ENCODE assay signal across 8 cellular contexts in the genomic region with DNA sequence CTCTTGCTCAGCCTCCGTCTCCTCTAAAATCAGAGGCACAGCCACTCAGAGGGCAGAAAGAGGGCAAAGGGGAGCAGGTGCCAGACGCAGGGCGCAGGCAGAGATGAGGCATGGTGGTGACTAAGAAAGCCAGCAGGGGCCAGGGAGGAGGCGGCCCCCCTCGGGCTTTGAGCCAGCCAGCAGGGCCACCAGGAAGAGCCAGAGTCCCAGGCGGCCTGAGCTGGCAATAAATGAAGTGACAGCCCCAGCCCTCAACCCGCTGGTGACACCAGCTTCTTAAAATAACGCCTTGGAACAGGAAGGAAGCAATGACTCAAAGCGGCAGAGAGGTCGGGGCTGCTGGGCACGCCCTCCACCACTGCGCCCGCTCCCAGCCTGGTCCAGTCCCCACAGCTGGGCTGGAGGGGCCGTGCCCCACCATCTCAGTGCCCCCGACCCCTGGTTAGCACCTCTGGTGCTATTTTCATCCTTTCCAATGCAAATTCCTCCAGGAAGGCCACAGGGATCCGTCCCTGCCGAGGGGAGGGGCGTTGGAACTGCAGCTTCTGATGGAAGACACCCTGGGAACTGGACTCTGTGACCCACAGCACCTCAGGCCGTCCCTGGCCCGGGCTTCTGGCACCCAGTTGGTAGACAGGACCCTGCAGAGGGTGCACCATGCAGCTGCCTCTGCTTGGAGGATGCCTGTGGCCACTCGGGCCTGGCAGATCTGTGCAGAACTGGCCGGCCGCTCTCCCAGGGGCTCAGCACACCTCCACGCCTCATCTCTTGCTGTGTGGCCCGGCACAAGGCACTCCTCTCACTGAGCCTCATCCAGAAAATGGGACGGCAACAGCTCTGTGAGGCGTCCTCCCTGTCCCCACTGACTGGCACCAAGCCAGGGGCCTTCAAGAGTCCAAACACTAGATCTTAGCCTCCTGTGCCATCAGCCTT.
DNase-seq lines count a peak whose midpoint lies in the region; ATAC-seq and TF ChIP-seq lines count a peak whose summit lies in the region.

No MANE protein-coding gene starts in this region.

- no peaks in the 10 kb centered on the region for H3K27me3 ChIP-seq in IMR-90 (ENCODE audit: control insufficient read depth, insufficient read depth, low read length)
- no peaks in the 10 kb centered on the region for H3K27me3 ChIP-seq in mesendoderm (ENCODE audit: insufficient read depth, low read length, poor library complexity)

- peak overlapping the region; percentile 12; the same call in 1 of the 2 replicates for H2BK20ac ChIP-seq in IMR-90 (ENCODE audit: low read depth, low read length)

- H3K79me1 ChIP-seq in IMR-90 (ENCODE audit: low read depth in 1 of 2, low read length in 2 of 2) (peaks cover 9 to 70% of the 10 kb centered on the region in 2 experiments), mesendoderm (ENCODE audit: low read length) (peaks cover 2% of the 10 kb centered on the region)

- peak overlapping the region; percentile 11; the same call in 1 of the 2 replicates for H2BK120ac ChIP-seq in IMR-90 (ENCODE audit: low read depth, low read length)
- no peak overlapping the region for H2BK120ac ChIP-seq in mesendoderm (ENCODE audit: low read depth, low read length)

- peak overlapping the region; percentile 50 for H2AFZ ChIP-seq in IMR-90 (replicated peaks; ENCODE audit: low read length, poor library complexity)

- DNase-seq in EL: peak; percentile 74
- peak; percentile 55 for DNase-seq in IMR-90
- DNase-seq in activated CD4-positive, CD25-positive, alpha-beta regulatory T cell treated with anti-CD3 and anti-CD28 coated beads, Interleukin-2, amount 50 U/mL, for 72 hours: peak; percentile 67
- peak; percentile 51 for DNase-seq in cerebellar cortex (ENCODE audit: low spot score)
- DNase-seq in mesendoderm: peak; percentile 40
- DNase-seq in stimulated activated CD8-positive, alpha-beta memory T cell treated with anti-CD3 and anti-CD28 coated beads, Interleukin-4, amount 100 ng/mL, for 24 hours (ENCODE audit: low read depth): peak; percentile 73
- no peak for DNase-seq in NCI-H526 (lab: John Stamatoyannopoulos, UW)

- no peaks in the 10 kb centered on the region for H3K9me3 ChIP-seq in IMR-90 (ENCODE audit: control insufficient read depth, insufficient read depth, low read length)

- H3K18ac ChIP-seq in IMR-90 (ENCODE audit: low read depth, low read length): no peak overlapping the region
- no peak overlapping the region for H3K18ac ChIP-seq in mesendoderm (ENCODE audit: low read length)

- H4K5ac ChIP-seq in IMR-90 (ENCODE audit: low read depth, low read length) (no peak overlapping the region), mesendoderm (ENCODE audit: low read length) (no peak overlapping the region)

- no peak overlapping the region for H4K8ac ChIP-seq in IMR-90 (ENCODE audit: low read depth in 2 of 2, low read length in 2 of 2)
- no peak overlapping the region for H4K8ac ChIP-seq in mesendoderm (ENCODE audit: low read depth, low read length)

- H2AK5ac ChIP-seq in IMR-90 (ENCODE audit: low read depth, low read length): peak overlapping the region; percentile 43; the same call in 1 of the 2 replicates
- H2AK5ac ChIP-seq in mesendoderm (ENCODE audit: low read length): no peak overlapping the region

- H3K4me3 ChIP-seq in IMR-90 (ENCODE audit: insufficient read depth, low read depth, low read length): no peak overlapping the region
- no peak overlapping the region for H3K4me3 ChIP-seq in mesendoderm (ENCODE audit: low read length)

- H3K56ac ChIP-seq in IMR-90 (ENCODE audit: extremely low read depth, insufficient read depth, low read length) (no peak overlapping the region), mesendoderm (ENCODE audit: low read length) (no peak overlapping the region)

- no peak overlapping the region for H3K23ac ChIP-seq in IMR-90 (ENCODE audit: low read depth, low read length)
- no peak overlapping the region for H3K23ac ChIP-seq in mesendoderm (ENCODE audit: low read length)

- no TSS peak for BruUV-seq in IMR-90 (replicated peaks; lab: Mats Ljungman, UMichigan)

- peaks cover 18% of the 10 kb centered on the region for H3K4me1 ChIP-seq in IMR-90 (ENCODE audit: control insufficient read depth, insufficient read depth, low read length)
- no peaks in the 10 kb centered on the region for H3K4me1 ChIP-seq in mesendoderm (ENCODE audit: control insufficient read depth, low read depth, low read length)

- no peaks in the 10 kb centered on the region for H3K79me2 ChIP-seq in mesendoderm (ENCODE audit: control insufficient read depth, insufficient read depth, low read length)

- ATAC-seq in GM21529 (IDR thresholded peaks at IDR 0.05; ENCODE audit: unreplicated experiment): peak; percentile 76
- ATAC-seq in IMR-90 (ENCODE audit: low read depth): peak; percentile 54

- no peak overlapping the region for H2BK15ac ChIP-seq in IMR-90 (ENCODE audit: low read depth, low read length)
- no peak overlapping the region for H2BK15ac ChIP-seq in mesendoderm (replicated peaks; ENCODE audit: low read depth)

- TF ChIP-seq POLR2A in IMR-90 (IDR thresholded peaks at IDR 0.05; ENCODE audit: low read depth, low read length): no peak

- no peak for TF ChIP-seq RAD21 in IMR-90 (IDR thresholded peaks at IDR 0.05; ENCODE audit: low read length)

- POLR2A ChIA-PET in IMR-90 (lab: Charles Lee; ENCODE audit: unreplicated experiment): no interaction called here

- in situ Hi-C loops in IMR-90 (cut with MboI; ENCODE audit: low sequenced_read_pairs): no loop called here

- no peak overlapping the region for H3K4me2 ChIP-seq in IMR-90 (ENCODE audit: low read depth, low read length)
- H3K4me2 ChIP-seq in mesendoderm (ENCODE audit: low read length): no peak overlapping the region

- peaks cover 9% of the 10 kb centered on the region for H3K9me1 ChIP-seq in IMR-90 (ENCODE audit: insufficient read depth, low read length)

- peaks cover 48% of the 10 kb centered on the region for H4K20me1 ChIP-seq in IMR-90 (ENCODE audit: insufficient read depth, low read length)

- H3K9ac ChIP-seq in IMR-90 (ENCODE audit: low read depth, low read length) (no peak overlapping the region), mesendoderm (ENCODE audit: low read length) (no peak overlapping the region)

- H3K27ac ChIP-seq in IMR-90 (ENCODE audit: insufficient read depth, low read length) (no peak overlapping the region; the same call in 1 of the 2 replicates), mesendoderm (ENCODE audit: low read depth, low read length) (no peak overlapping the region)

- dilution Hi-C loops in IMR-90 (cut with HindIII; ENCODE audit: low sequenced_read_pairs, unreplicated experiment): no loop called here

- WGBS in IMR-90 (ENCODE audit: extremely low coverage in 2 of 2, insufficient read length in 1 of 2), 2 experiments: 41% methylated on average over 19 of the region's 27 CpGs; no CpG with 5 or more reads in 1 of the 2 experiments
- no CpG with 5 or more reads among the region's 27 CpGs for WGBS in mesendoderm (ENCODE audit: extremely low coverage, insufficient coverage, low lambda C conversion rate)

- 0 out of 2 replicates have a peak, but pooled peaks have one; percentile 6 for TF ChIP-seq CTCF in IMR-90 (conservative IDR thresholded peaks at IDR 0.05; ENCODE audit: low read depth, low read length)

- H3K4ac ChIP-seq in IMR-90 (ENCODE audit: low read depth, low read length) (peak overlapping the region; percentile 64), mesendoderm (ENCODE audit: low read depth, low read length) (no peak overlapping the region)

- CTCF ChIA-PET in IMR-90 (lab: Yijun Ruan, JAX): no interaction called here

- intact Hi-C loops in IMR-90 (cut with micrococcal nuclease): no loop called here

- H3K14ac ChIP-seq in IMR-90 (replicated peaks; ENCODE audit: low read depth, low read length): 0 out of 2 replicates have a peak overlapping the region, but pooled peaks have one; percentile 25

- H4K91ac ChIP-seq in IMR-90 (ENCODE audit: insufficient read depth, low read depth, low read length): no peak overlapping the region; the same call in 1 of the 2 replicates

- H2BK5ac ChIP-seq in IMR-90 (ENCODE audit: low read depth, low read length, poor library complexity, severe bottlenecking): no peak overlapping the region
- no peak overlapping the region for H2BK5ac ChIP-seq in mesendoderm (ENCODE audit: low read length)

- peak overlapping the region; percentile 66 for H2AK9ac ChIP-seq in IMR-90 (replicated peaks; ENCODE audit: low read depth, low read length, poor library complexity)

- H3K36me3 ChIP-seq in IMR-90 (ENCODE audit: control insufficient read depth, insufficient read depth, low read length): peaks cover 34% of the 10 kb centered on the region; the same call in 1 of the 2 replicates
- H3K36me3 ChIP-seq in mesendoderm (ENCODE audit: control insufficient read depth, insufficient read depth, low read length): peaks cover 3% of the 10 kb centered on the region

TF ChIP-seq in IMR-90, 13 proteins besides CTCF, POLR2A, EP300 and RAD21 (continues in another document):
- TF ChIP-seq MAFK (IDR thresholded peaks at IDR 0.05; ENCODE audit: low read depth, low read length) (0 out of 2 replicates have a peak, but pooled peaks have one; percentile 24), CHD1 (IDR thresholded peaks at IDR 0.05; ENCODE audit: low read depth, low read length) (no peak), RCOR1 (IDR thresholded peaks at IDR 0.05; ENCODE audit: insufficient replicate concordance, low read length) (peak; percentile 95), MAZ (IDR thresholded peaks at IDR 0.05; ENCODE audit: borderline replicate concordance, low read depth, low read length) (peak; percentile 58; the same call in 1 of the 2 replicates), CEBPB (IDR thresholded peaks at IDR 0.05; ENCODE audit: low read depth, low read length) (no peak), MXI1 (IDR thresholded peaks at IDR 0.05; ENCODE audit: borderline replicate concordance, low read depth, low read length) (no peak), FOS (IDR thresholded peaks at IDR 0.05; ENCODE audit: low read depth, low read length) (peak; percentile 41), BHLHE40 (IDR thresholded peaks at IDR 0.05; ENCODE audit: low read depth, low read length) (peak; percentile 33; the same call in 1 of the 2 replicates)
- TF ChIP-seq, protein P1, sequence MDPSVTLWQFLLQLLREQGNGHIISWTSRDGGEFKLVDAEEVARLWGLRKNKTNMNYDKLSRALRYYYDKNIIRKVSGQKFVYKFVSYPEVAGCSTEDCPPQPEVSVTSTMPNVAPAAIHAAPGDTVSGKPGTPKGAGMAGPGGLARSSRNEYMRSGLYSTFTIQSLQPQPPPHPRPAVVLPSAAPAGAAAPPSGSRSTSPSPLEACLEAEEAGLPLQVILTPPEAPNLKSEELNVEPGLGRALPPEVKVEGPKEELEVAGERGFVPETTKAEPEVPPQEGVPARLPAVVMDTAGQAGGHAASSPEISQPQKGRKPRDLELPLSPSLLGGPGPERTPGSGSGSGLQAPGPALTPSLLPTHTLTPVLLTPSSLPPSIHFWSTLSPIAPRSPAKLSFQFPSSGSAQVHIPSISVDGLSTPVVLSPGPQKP (IDR thresholded peaks at IDR 0.05; ENCODE audit: borderline replicate concordance, low read depth, low read length): no peak

Comparison
In these comparisons a context has a peak if more than half of its experiments do, and no peak if none do; other contexts are left out.
1. DNase-seq: peak in EL (single experiment), IMR-90 (single experiment), activated CD4-positive, CD25-positive, alpha-beta regulatory T cell treated with anti-CD3 and anti-CD28 coated beads, Interleukin-2, amount 50 U/mL, for 72 hours (single experiment), cerebellar cortex (single experiment), mesendoderm (single experiment) and stimulated activated CD8-positive, alpha-beta memory T cell treated with anti-CD3 and anti-CD28 coated beads, Interleukin-4, amount 100 ng/mL, for 24 hours (single experiment); none in NCI-H526 (0 of 2).